In the genomic region with DNA sequence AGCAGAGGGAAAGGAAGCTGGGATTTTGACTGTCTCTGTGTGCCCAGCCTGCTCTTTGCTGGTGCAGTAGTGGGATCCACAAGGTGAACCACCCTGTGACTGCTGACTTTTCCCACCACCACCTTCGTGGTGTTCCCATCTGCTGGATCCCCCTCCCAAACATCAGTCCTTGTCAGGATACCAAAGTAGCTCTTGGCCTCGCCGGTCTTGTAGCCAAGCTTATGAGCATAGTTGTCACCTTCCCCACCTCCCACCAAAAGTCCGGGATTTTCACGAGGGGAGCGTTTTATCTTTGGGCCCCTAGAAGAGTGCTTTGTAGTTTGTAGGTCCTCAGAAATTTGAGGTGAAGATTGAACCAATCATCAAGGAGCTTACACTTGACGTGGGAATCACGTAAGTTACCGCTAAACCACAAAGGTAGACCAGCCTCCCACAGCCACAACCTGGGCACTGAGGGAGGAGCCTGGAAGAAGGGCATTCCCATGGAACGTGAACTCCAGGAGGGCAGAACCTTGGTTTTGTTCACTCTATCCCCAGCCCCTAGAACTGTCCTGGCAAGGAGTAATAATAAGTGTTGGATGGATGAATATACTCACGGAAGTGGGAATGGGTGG, we compare ENCODE assay signal across 8 cellular contexts. TPM values are rescaled to one million over a fixed set of nuclear protein-coding genes. Genes with fewer than 3 reads are reported as not detected.
DNase-seq lines count a peak whose midpoint lies in the region; ATAC-seq and TF ChIP-seq lines count a peak whose summit lies in the region.

No MANE protein-coding gene starts in this region.

- H4K20me1 ChIP-seq in Karpas-422 (ENCODE audit: insufficient read depth, low read depth, low read length), result peaks cover 2% of the 10 kb centered on the region; the same call in 1 of the 2 replicates

- H3K4me1 Mint-ChIP-seq in CD4-positive, CD25-positive, alpha-beta regulatory T cell, result peaks cover 13 to 67% (median 44%) of the 10 kb centered on the region in 4 donors
- peaks cover 45% of the 10 kb centered on the region for H3K4me1 Mint-ChIP-seq in nephron progenitor cell

- H3K9ac ChIP-seq in Karpas-422 (ENCODE audit: low read length), result peak overlapping the region; percentile 98

- ATAC-seq in CD4-positive, CD25-positive, alpha-beta regulatory T cell (ENCODE audit: low read depth in 2 of 2), result no peak
- ATAC-seq in HG02571 (IDR thresholded peaks at IDR 0.05; ENCODE audit: unreplicated experiment) (no peak), HG03135 (IDR thresholded peaks at IDR 0.05; ENCODE audit: unreplicated experiment) (no peak)

- no peaks in the 10 kb centered on the region for H3K9me3 ChIP-seq in CD4-positive, CD25-positive, alpha-beta regulatory T cell (ENCODE audit: control insufficient read depth in 2 of 2, low read length in 2 of 2)
- H3K9me3 ChIP-seq in Karpas-422 (ENCODE audit: low read length) (no peaks in the 10 kb centered on the region), breast epithelium (no peaks in the 10 kb centered on the region)

- peak overlapping the region; percentile 89 for H3K27ac ChIP-seq in CD4-positive, CD25-positive, alpha-beta regulatory T cell (ENCODE audit: insufficient read depth, low read length, poor library complexity, severe bottlenecking)
- H3K27ac ChIP-seq in Karpas-422 (ENCODE audit: low read length), result no peak overlapping the region
- H3K27ac ChIP-seq in breast epithelium, result peak overlapping the region; percentile 91 to 93

- intact Hi-C loops in breast epithelium (cut with DNase I; ENCODE audit: low total_unique reads), result no loop called here

- H2AFZ ChIP-seq in Karpas-422 (ENCODE audit: low read length), result no peak overlapping the region

- no peaks in the 10 kb centered on the region for H3K27me3 ChIP-seq in CD4-positive, CD25-positive, alpha-beta regulatory T cell (ENCODE audit: control insufficient read depth, insufficient read depth, low read length)
- no peaks in the 10 kb centered on the region for H3K27me3 ChIP-seq in Karpas-422 (ENCODE audit: low read length)
- no peaks in the 10 kb centered on the region for H3K27me3 ChIP-seq in breast epithelium

- peaks cover 56% of the 10 kb centered on the region for H3K4me1 ChIP-seq in CD4-positive, CD25-positive, alpha-beta regulatory T cell (ENCODE audit: control insufficient read depth, insufficient read depth, low read length, poor library complexity, severe bottlenecking)
- H3K4me1 ChIP-seq in Karpas-422 (ENCODE audit: low read length), result peaks cover 50% of the 10 kb centered on the region
- peaks cover 3 to 7% of the 10 kb centered on the region in 2 donors for H3K4me1 ChIP-seq in breast epithelium

- no peaks in the 10 kb centered on the region for H3K9me3 Mint-ChIP-seq in CD4-positive, CD25-positive, alpha-beta regulatory T cell
- no peaks in the 10 kb centered on the region for H3K9me3 Mint-ChIP-seq in nephron progenitor cell

- no peak for TF ChIP-seq POLR2A in breast epithelium (IDR thresholded peaks at IDR 0.05)

- H3K36me3 Mint-ChIP-seq in CD4-positive, CD25-positive, alpha-beta regulatory T cell, result peaks cover 3% of the 10 kb centered on the region
- H3K36me3 Mint-ChIP-seq in nephron progenitor cell (ENCODE audit: low read depth), result peaks cover 4% of the 10 kb centered on the region

- peak; percentile 11 to 36 (median 33) for DNase-seq in CD4-positive, CD25-positive, alpha-beta regulatory T cell
- peak; percentile 55 for DNase-seq in Karpas-422
- DNase-seq in breast epithelium (ENCODE audit: low spot score in 2 of 2), result no peak
- DNase-seq in nephron progenitor cell, result no peak
- no peak for DNase-seq in OCI-M1 (lab: John Stamatoyannopoulos, UW)
- no peak for DNase-seq in RKO (ENCODE audit: low spot score)

- H3K4me2 ChIP-seq in Karpas-422 (ENCODE audit: low read depth, low read length, poor library complexity, severe bottlenecking), result peak overlapping the region; percentile 79

- H3K4me3 Mint-ChIP-seq in CD4-positive, CD25-positive, alpha-beta regulatory T cell, result peak overlapping the region; percentile 83 to 94 (median 92)
- peak overlapping the region; percentile 64 for H3K4me3 Mint-ChIP-seq in nephron progenitor cell

- H3K36me3 ChIP-seq in CD4-positive, CD25-positive, alpha-beta regulatory T cell (ENCODE audit: control insufficient read depth, insufficient read depth, low read length), result peaks cover 4% of the 10 kb centered on the region
- H3K36me3 ChIP-seq in Karpas-422 (ENCODE audit: insufficient read depth, low read length), result 0 out of 2 replicates have a peak, but pooled peaks cover under 1% of the 10 kb centered on the region
- no peaks in the 10 kb centered on the region for H3K36me3 ChIP-seq in breast epithelium

- H3K27ac Mint-ChIP-seq in CD4-positive, CD25-positive, alpha-beta regulatory T cell, result peak overlapping the region; percentile 48 to 93 (median 89)
- H3K27ac Mint-ChIP-seq in nephron progenitor cell, result no peak overlapping the region

- H3K4me3 ChIP-seq in CD4-positive, CD25-positive, alpha-beta regulatory T cell (ENCODE audit: low read depth, low read length), result peak overlapping the region; percentile 78
- peak overlapping the region; percentile 90 for H3K4me3 ChIP-seq in Karpas-422 (ENCODE audit: low read length)
- H3K4me3 ChIP-seq in breast epithelium, result peak overlapping the region in 2 of 3 donors; percentile 71 to 92

- H3K79me2 ChIP-seq in Karpas-422 (ENCODE audit: low read length), result peaks cover 40% of the 10 kb centered on the region

- TF ChIP-seq CTCF in breast epithelium (IDR thresholded peaks at IDR 0.05), result no peak
- TF ChIP-seq CTCF in nephron progenitor cell (IDR thresholded peaks at IDR 0.05), result no peak

- H3K9me2 ChIP-seq in Karpas-422 (replicated peaks; ENCODE audit: insufficient read depth, low read length), result no peaks in the 10 kb centered on the region

- peaks cover 5% of the 10 kb centered on the region for H3K27me3 Mint-ChIP-seq in CD4-positive, CD25-positive, alpha-beta regulatory T cell
- H3K27me3 Mint-ChIP-seq in nephron progenitor cell (ENCODE audit: low read depth, poor library complexity), result peaks cover 18% of the 10 kb centered on the region

RNA-seq across cellular contexts. Expression of a gene that starts 0.9 kb away (rescaled TPM):
- total RNA-seq in CD4-positive, CD25-positive, alpha-beta regulatory T cell, result 47.0 TPM
- polyA plus RNA-seq in CD4-positive, CD25-positive, alpha-beta regulatory T cell, result 100 to 1,000 TPM; 133 to 165 (median 139) TPM
- total RNA-seq in Karpas-422 (2014; rRNA removed; shearing (Covaris generic); ENCODE audit: low replicate concordance), result 63.0 and 96.6 TPM in 2 replicates
- total RNA-seq in breast epithelium, result 10 to 100 TPM; 55.7 to 94.3 (median 80.5) TPM

RNA-seq across cellular contexts. Expression of a gene that starts 36.7 kb away (rescaled TPM):
- 3.0 TPM for total RNA-seq in CD4-positive, CD25-positive, alpha-beta regulatory T cell
- polyA plus RNA-seq in CD4-positive, CD25-positive, alpha-beta regulatory T cell, result under 1 TPM in 1 of 4 donors, not detected in 3; 0.29 TPM
- total RNA-seq in Karpas-422 (2014; rRNA removed; shearing (Covaris generic); ENCODE audit: low replicate concordance), result 0.19 and 1.1 TPM in 2 replicates
- 1 to 10 TPM in 1 of 3 donors, not detected in 2; 1.3 TPM for total RNA-seq in breast epithelium

Comparison
In these comparisons a context has a peak if more than half of its experiments do, and no peak if none do; other contexts are left out.
1. DNase-seq: peak in CD4-positive, CD25-positive, alpha-beta regulatory T cell (3 of 3) and Karpas-422 (single experiment); none in breast epithelium (0 of 2), nephron progenitor cell (single experiment), OCI-M1 (single experiment) and RKO (single experiment).
2. Peak in every context shown above with its lines, with median percentiles within 50 percentile points of each other: H3K4me3 ChIP-seq.